ENCODE assay signal across 8 cellular contexts in the genomic region with DNA sequence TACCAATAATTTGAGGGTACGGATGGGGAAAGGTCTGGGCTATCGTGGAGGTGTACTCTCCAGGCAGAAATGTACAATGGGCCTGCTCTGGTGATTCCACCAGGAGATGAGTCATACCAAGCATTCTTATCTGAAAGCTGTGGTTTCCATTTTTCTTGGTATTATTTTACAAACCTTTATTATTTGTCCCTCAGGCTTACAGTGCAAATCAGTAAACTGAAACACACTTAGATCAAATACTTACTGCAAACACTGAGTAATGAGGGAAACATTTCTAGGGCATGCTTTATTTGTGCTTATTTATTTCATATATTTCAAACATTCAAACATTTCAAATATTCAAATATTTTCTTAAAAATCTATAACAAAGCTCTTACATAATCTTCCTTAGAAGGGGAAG.
DNase-seq lines count a peak whose midpoint lies in the region; ATAC-seq and TF ChIP-seq lines count a peak whose summit lies in the region.

No MANE protein-coding gene starts in this region.

- no peak for TF ChIP-seq CTCF in cardiac fibroblast (IDR thresholded peaks at IDR 0.05; ENCODE audit: low read depth, low read length)

- ATAC-seq in GM21390 (IDR thresholded peaks at IDR 0.05; ENCODE audit: unreplicated experiment): peak; percentile 93
- ATAC-seq in HG03442 (IDR thresholded peaks at IDR 0.05; ENCODE audit: unreplicated experiment): peak; percentile 99

- DNase-seq in DMS53 treated with DMSO at 0.1 percent for 48 hours (lab: John Stamatoyannopoulos, UW; ENCODE audit: unreplicated experiment) (peak; percentile 4), cardiac fibroblast (ENCODE audit: low read depth in 2 of 2) (peak; percentile 65 to 73), 8988T (no peak), DMS79 (lab: John Stamatoyannopoulos, UW) (no peak), NCI-H146 treated with DMSO at 0.1 percent for 48 hours (lab: John Stamatoyannopoulos, UW; ENCODE audit: unreplicated experiment) (no peak)
- DNase-seq in activated CD4-positive, alpha-beta T cell treated with anti-CD3 and anti-CD28 coated beads, Interleukin-2, amount 50 U/mL, for 1 hour: no peak

- H3K4me3 ChIP-seq in cardiac fibroblast (replicated peaks in 1 of 2; ENCODE audit: low read depth in 2 of 2, low read length in 2 of 2): no peak overlapping the region

Comparison
In these comparisons a context has a peak if more than half of its experiments do, and no peak if none do; other contexts are left out.
1. DNase-seq: peak in DMS53 treated with DMSO at 0.1 percent for 48 hours (single experiment) and cardiac fibroblast (2 of 2); none in 8988T (single experiment), DMS79 (single experiment), activated CD4-positive, alpha-beta T cell treated with anti-CD3 and anti-CD28 coated beads, Interleukin-2, amount 50 U/mL, for 1 hour (single experiment) and NCI-H146 treated with DMSO at 0.1 percent for 48 hours (single experiment).